In the genomic region with DNA sequence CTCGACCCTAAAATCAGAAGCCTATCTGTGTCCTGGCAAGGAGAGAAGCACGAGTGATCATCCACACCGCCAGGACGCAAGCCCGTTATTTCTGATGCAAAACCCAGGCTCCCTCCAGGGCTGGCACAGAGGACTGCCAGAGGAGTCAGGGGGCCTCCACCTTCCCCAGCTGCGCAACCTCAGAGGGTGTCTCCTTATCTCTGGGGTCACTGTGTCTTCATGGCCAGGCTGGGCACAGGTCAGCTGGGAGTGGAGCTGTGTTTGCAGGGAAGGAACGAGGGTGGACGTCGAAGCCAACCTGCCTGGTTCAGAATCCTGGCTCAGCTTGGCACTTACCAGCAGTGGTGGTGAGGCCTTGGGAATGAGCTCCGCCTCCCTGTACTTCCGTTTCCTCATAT, we compare ENCODE assay signal across 17 cellular contexts. TPM values are rescaled to one million over a fixed set of nuclear protein-coding genes. Genes with fewer than 3 reads are reported as not detected.
A peak's percentile ranks its signal among the peaks of the same experiment; 100 is the strongest.
DNase-seq lines count a peak whose midpoint lies in the region; ATAC-seq, FAIRE-seq and TF ChIP-seq lines count a peak whose summit lies in the region.
"Had no signal": no experiment of that assay in that cellular context is flagged by ENCODE, and none has a peak within 500 bp of the region (broad histone marks: within the 10 kb centered on the region; RNA-seq: fewer than 3 reads in every experiment).

No MANE protein-coding gene starts in this region.

- no peak for FAIRE-seq in small intestine (lab: Jason Lieb, UNC)
- FAIRE-seq: TTC549 had no signal

- H3K27me3 Mint-ChIP-seq in H9 (ENCODE audit: low read depth) = peaks cover 20% of the 10 kb centered on the region

- no peaks in the 10 kb centered on the region for H3K23me2 ChIP-seq in H9 (ENCODE audit: insufficient read length, low read depth, low read length, poor library complexity, severe bottlenecking)

- H2AK5ac ChIP-seq in H9 (ENCODE audit: insufficient read length, low read length) = no peak overlapping the region

- DNase-seq in body of pancreas (peak in 3 of 4 donors; percentile 49 to 64 (median 56)), EL (no peak), H9 (no peak), small intestine (no peak), foreskin fibroblast (no peak)
- DNase-seq: activated CD8-positive, alpha-beta T cell treated with anti-CD3 and anti-CD28 coated beads, Interleukin-2, amount 10 ng/mL, durations not matched to agents 7 days and 5 days; NCI-H1417; NCI-H2227 treated with DMSO at 0.1 percent for 48 hours had no signal

- H3K4me3 Mint-ChIP-seq in H9 = no peak overlapping the region
- H3K4me3 Mint-ChIP-seq: activated CD8-positive, alpha-beta T cell treated with anti-CD3 and anti-CD28 coated beads, Interleukin-2, amount 10 ng/mL, durations not matched to agents 7 days and 5 days; stimulated activated effector memory CD8-positive, alpha-beta T cell treated with anti-CD3 and anti-CD28 coated beads, Interleukin-12 subunit alpha, Interleukin-12 subunit beta, amount 100 ng/mL, for 72 hours had no signal

- no peaks in the 10 kb centered on the region for H3K9me3 Mint-ChIP-seq in H9
- H3K9me3 Mint-ChIP-seq: stimulated activated effector memory CD8-positive, alpha-beta T cell treated with anti-CD3 and anti-CD28 coated beads, Interleukin-12 subunit alpha, Interleukin-12 subunit beta, amount 100 ng/mL, for 72 hours had no signal

- peaks cover 20 to 24% of the 10 kb centered on the region in 2 experiments for H3K4me1 Mint-ChIP-seq in H9
- H3K4me1 Mint-ChIP-seq: stimulated activated effector memory CD8-positive, alpha-beta T cell treated with anti-CD3 and anti-CD28 coated beads, Interleukin-12 subunit alpha, Interleukin-12 subunit beta, amount 100 ng/mL, for 72 hours had no signal

- H3K27me3 ChIP-seq in body of pancreas (no peaks in the 10 kb centered on the region), liver (ENCODE audit: control insufficient read depth in 4 of 4, insufficient read depth in 4 of 4, low read length in 3 of 4) (no peaks in the 10 kb centered on the region), skeletal muscle tissue (ENCODE audit: control insufficient read depth in 3 of 3, insufficient read depth in 3 of 3, low read length in 3 of 3) (no peaks in the 10 kb centered on the region), H9 (ENCODE audit: insufficient read depth, low read length) (no peaks in the 10 kb centered on the region), small intestine (ENCODE audit: control insufficient read depth in 2 of 2, insufficient read depth in 2 of 2, low read length in 2 of 2) (no peaks in the 10 kb centered on the region)

- peaks cover 0 to 5% (median 0%) of the 10 kb centered on the region in 3 experiments; a peak in 3 of 7 replicates for H3K36me3 Mint-ChIP-seq in H9 (ENCODE audit: insufficient read depth in 1 of 3, low read depth in 3 of 3)
- H3K36me3 Mint-ChIP-seq: stimulated activated effector memory CD8-positive, alpha-beta T cell treated with anti-CD3 and anti-CD28 coated beads, Interleukin-12 subunit alpha, Interleukin-12 subunit beta, amount 100 ng/mL, for 72 hours had no signal

- no peaks in the 10 kb centered on the region for H4K20me1 ChIP-seq in H9 (ENCODE audit: control insufficient read depth, insufficient read depth, insufficient read length)

- no peak overlapping the region for H3K23ac ChIP-seq in H9 (ENCODE audit: insufficient read length, low read depth, low read length)

- H3K27ac ChIP-seq in C4-2B = peak overlapping the region; percentile 58
- H3K27ac ChIP-seq in body of pancreas = peak overlapping the region; percentile 94 to 99 (median 98)
- H3K27ac ChIP-seq in liver (ENCODE audit: low read depth in 1 of 2, low read length in 2 of 2) = peak overlapping the region; percentile 73 to 91
- peak overlapping the region; percentile 33 for H3K27ac ChIP-seq in skeletal muscle tissue (ENCODE audit: low read depth, low read length)
- H3K27ac ChIP-seq in H9 (ENCODE audit: insufficient read length, low read depth, low read length) = no peak overlapping the region
- peak overlapping the region in 1 of 2 donors; percentile 95 for H3K27ac ChIP-seq in small intestine (ENCODE audit: low read depth in 1 of 2, low read length in 1 of 2)
- H3K27ac ChIP-seq: KMS-11, SK-N-MC had no signal

- no peak overlapping the region for H3K4me3 ChIP-seq in body of pancreas
- peak overlapping the region; percentile 61 to 92 (median 82) for H3K4me3 ChIP-seq in liver (ENCODE audit: low read depth in 1 of 3, low read length in 3 of 3)
- no peak overlapping the region for H3K4me3 ChIP-seq in skeletal muscle tissue (ENCODE audit: low read length in 3 of 3)
- H3K4me3 ChIP-seq in small intestine (ENCODE audit: low read depth in 1 of 2, low read length in 2 of 2) = no peak overlapping the region
- H3K4me3 ChIP-seq in foreskin fibroblast (ENCODE audit: low read depth in 1 of 2, low read length in 2 of 2) = no peak overlapping the region
- H3K4me3 ChIP-seq: mucosa of descending colon, SK-N-MC had no signal

- peak in 1 of 2 donors; percentile 17 for TF ChIP-seq RAD21 in liver (IDR thresholded peaks at IDR 0.05)

- H2BK12ac ChIP-seq in H9 (ENCODE audit: insufficient read length, low read depth, low read length) = no peak overlapping the region

- H3K56ac ChIP-seq in H9 (ENCODE audit: insufficient read length, low read depth, low read length) = no peak overlapping the region

- 50 to 63% methylated on average over 9 to 11 of the region's 11 CpGs for WGBS in body of pancreas, 2 donors
- 39% methylated on average over 11 of the region's 11 CpGs for WGBS in liver
- no CpG with 5 or more reads among the region's 11 CpGs for WGBS in H9 (ENCODE audit: extremely low coverage, insufficient read length, low lambda C conversion rate)
- WGBS in small intestine, 3 donors = 62 to 75% (median 63%) methylated on average over 11 of the region's 11 CpGs

- H3K36me3 ChIP-seq in body of pancreas (replicated peaks in 1 of 2; ENCODE audit: insufficient read depth in 1 of 2, low read depth in 2 of 2) (no peaks in the 10 kb centered on the region), liver (ENCODE audit: control insufficient read depth in 4 of 4, insufficient read depth in 3 of 4, low read depth in 1 of 4, low read length in 3 of 4) (no peaks in the 10 kb centered on the region), skeletal muscle tissue (ENCODE audit: control insufficient read depth in 3 of 3, insufficient read depth in 3 of 3, low read length in 3 of 3) (no peaks in the 10 kb centered on the region), small intestine (ENCODE audit: control insufficient read depth in 2 of 2, insufficient read depth in 2 of 2, low read length in 2 of 2) (no peaks in the 10 kb centered on the region)

- H3K14ac ChIP-seq in H9 (ENCODE audit: insufficient read depth, low read length) = no peak overlapping the region

- no peak overlapping the region for H2BK120ac ChIP-seq in H9 (ENCODE audit: low read depth, low read length, poor library complexity, severe bottlenecking)

- no peak overlapping the region for H3K4me2 ChIP-seq in H9 (ENCODE audit: insufficient read depth, insufficient read length, low read length)
- H3K4me2 ChIP-seq: KMS-11 had no signal

- no peak overlapping the region for H2BK15ac ChIP-seq in H9 (ENCODE audit: low read depth, low read length)

- H2BK20ac ChIP-seq in H9 (ENCODE audit: low read depth, low read length, poor library complexity, severe bottlenecking) = no peak overlapping the region

- no peaks in the 10 kb centered on the region for H3K79me2 ChIP-seq in H9 (ENCODE audit: insufficient read depth, low read length)

- H3K4me1 ChIP-seq in body of pancreas = peaks cover 72% of the 10 kb centered on the region
- H3K4me1 ChIP-seq in liver (ENCODE audit: control insufficient read depth in 4 of 4, insufficient read depth in 4 of 4, low read length in 3 of 4) = peaks cover 7 to 53% (median 34%) of the 10 kb centered on the region in 4 donors
- peaks cover 31 to 33% (median 32%) of the 10 kb centered on the region in 3 donors for H3K4me1 ChIP-seq in skeletal muscle tissue (ENCODE audit: control insufficient read depth in 3 of 3, insufficient read depth in 3 of 3, low read length in 3 of 3)
- 0 out of 2 replicates have a peak, but pooled peaks cover 2% of the 10 kb centered on the region for H3K4me1 ChIP-seq in H9 (ENCODE audit: insufficient read depth, low read length)
- H3K4me1 ChIP-seq in small intestine (ENCODE audit: control insufficient read depth in 2 of 2, insufficient read depth in 1 of 2, low read depth in 1 of 2, low read length in 1 of 2) = peaks cover 4 to 8% of the 10 kb centered on the region in 2 donors

- no peak overlapping the region for H3T11ph ChIP-seq in H9 (ENCODE audit: low read length)

- H3K4ac ChIP-seq in H9 (ENCODE audit: low read depth, low read length) = no peak overlapping the region

- H3K79me1 ChIP-seq in H9 (ENCODE audit: insufficient read depth, low read depth, low read length, poor library complexity, severe bottlenecking) = no peaks in the 10 kb centered on the region

- no peak overlapping the region for H2BK5ac ChIP-seq in H9 (ENCODE audit: insufficient read length, low read length)

- no peak overlapping the region for H4K91ac ChIP-seq in H9 (ENCODE audit: insufficient read length, low read depth, low read length)

- TF ChIP-seq POLR2A in body of pancreas (IDR thresholded peaks at IDR 0.05) = no peak

- no peak overlapping the region; a peak in 1 of 7 replicates for H3K27ac Mint-ChIP-seq in H9
- H3K27ac Mint-ChIP-seq: activated CD8-positive, alpha-beta T cell treated with anti-CD3 and anti-CD28 coated beads, Interleukin-2, amount 10 ng/mL, durations not matched to agents 7 days and 5 days; stimulated activated effector memory CD8-positive, alpha-beta T cell treated with anti-CD3 and anti-CD28 coated beads, Interleukin-12 subunit alpha, Interleukin-12 subunit beta, amount 100 ng/mL, for 72 hours had no signal

- H4K8ac ChIP-seq in H9 (replicated peaks; ENCODE audit: insufficient read length, low read depth, low read length) = no peak overlapping the region

- no peak overlapping the region for H3K18ac ChIP-seq in H9 (ENCODE audit: insufficient read length, low read depth, low read length)

- H3K9me3 ChIP-seq in body of pancreas = no peaks in the 10 kb centered on the region
- H3K9me3 ChIP-seq in liver (ENCODE audit: control insufficient read depth in 4 of 4, low read length in 3 of 4) = no peaks in the 10 kb centered on the region
- no peaks in the 10 kb centered on the region for H3K9me3 ChIP-seq in skeletal muscle tissue (ENCODE audit: control insufficient read depth in 3 of 3, low read length in 3 of 3)
- H3K9me3 ChIP-seq in H9 (ENCODE audit: control insufficient read depth, low read depth, low read length) = no peaks in the 10 kb centered on the region
- H3K9me3 ChIP-seq in small intestine (ENCODE audit: control insufficient read depth, low read depth) = no peaks in the 10 kb centered on the region
- H3K9me3 ChIP-seq: mucosa of descending colon had no signal

- H4K5ac ChIP-seq in H9 (ENCODE audit: insufficient read length, low read depth, low read length) = no peak overlapping the region

- TF ChIP-seq CTCF in C4-2B (conservative IDR thresholded peaks at IDR 0.05) (no peak), body of pancreas (IDR thresholded peaks at IDR 0.05) (no peak), liver (IDR thresholded peaks at IDR 0.05; ENCODE audit: low read depth, low read length, missing input control) (no peak), H9 (conservative IDR thresholded peaks at IDR 0.05) (no peak), foreskin fibroblast (IDR thresholded peaks at IDR 0.05; ENCODE audit: low read depth, low read length) (no peak)

- H3K9ac ChIP-seq in liver (ENCODE audit: low read depth in 1 of 2, low read length in 2 of 2) (peak overlapping the region in 1 of 2 donors; percentile 16), skeletal muscle tissue (ENCODE audit: low read depth in 1 of 3, low read length in 3 of 3) (no peak overlapping the region), H9 (ENCODE audit: extremely low read depth, insufficient read length, low read length) (no peak overlapping the region)
- H3K9ac ChIP-seq: KMS-11 had no signal

- intact Hi-C loops in body of pancreas (cut with DNase I) = no loop called here

- H2AFZ ChIP-seq in H9 (ENCODE audit: low read length) = no peak overlapping the region

- ATAC-seq in body of pancreas = no peak
- ATAC-seq: activated CD8-positive, alpha-beta T cell treated with anti-CD3 and anti-CD28 coated beads, Interleukin-2, amount 10 ng/mL, durations not matched to agents 7 days and 5 days; stimulated activated effector memory CD8-positive, alpha-beta T cell treated with anti-CD3 and anti-CD28 coated beads, Interleukin-12 subunit alpha, Interleukin-12 subunit beta, amount 100 ng/mL, for 72 hours had no signal

RNA-seq across cellular contexts. Expression of a gene that starts 12.0 kb away (rescaled TPM):
- total RNA-seq in body of pancreas (1,000 to 10,000 TPM in 1 of 2 donors, 100 to 1,000 TPM in 1; 396 to 1,783 TPM), liver (over 10,000 TPM in 1 of 2 donors, 1,000 to 10,000 TPM in 1; 2,087 to 17,984 TPM), skeletal muscle tissue (not detected), H9 (2021) (not detected in 2 replicates)
- polyA plus RNA-seq in liver (over 10,000 TPM; 11,518 to 14,500 TPM), small intestine (100 to 1,000 TPM in 1 of 3 donors, 1 to 10 TPM in 2; 3.4 to 178 (median 6.8) TPM)
- total RNA-seq: activated CD8-positive, alpha-beta T cell treated with anti-CD3 and anti-CD28 coated beads, Interleukin-2, amount 10 ng/mL, durations not matched to agents 7 days and 5 days had no signal

RNA-seq across cellular contexts. Expression of a gene that starts 18.9 kb away (rescaled TPM):
- total RNA-seq in body of pancreas (100 to 1,000 TPM in 1 of 2 donors, 10 to 100 TPM in 1; 76.0 to 101 TPM), liver (100 to 1,000 TPM in 1 of 2 donors, 10 to 100 TPM in 1; 45.7 to 250 TPM), skeletal muscle tissue (0.52 TPM), H9 (2021) (1.1 and 1.2 TPM in 2 replicates)
- polyA plus RNA-seq in liver (100 to 1,000 TPM in 1 of 2 donors, 10 to 100 TPM in 1; 37.0 to 122 TPM), small intestine (1 to 10 TPM in 1 of 3 donors, under 1 TPM in 1, not detected in 1; 0.54 to 1.7 TPM)
- total RNA-seq: activated CD8-positive, alpha-beta T cell treated with anti-CD3 and anti-CD28 coated beads, Interleukin-2, amount 10 ng/mL, durations not matched to agents 7 days and 5 days had no signal

RNA-seq across cellular contexts. Expression of a gene that starts 38.9 kb away (rescaled TPM):
- 10 to 100 TPM; 42.8 to 57.6 TPM for total RNA-seq in body of pancreas
- 100 to 1,000 TPM in 1 of 2 donors, 10 to 100 TPM in 1; 50.5 to 150 TPM for total RNA-seq in liver
- 10 to 100 TPM; 67.6 to 80.3 TPM for polyA plus RNA-seq in liver
- not detected for total RNA-seq in skeletal muscle tissue
- not detected in 2 replicates for total RNA-seq in H9 (2021)
- 1 to 10 TPM in 1 of 3 donors, not detected in 2; 1.2 TPM for polyA plus RNA-seq in small intestine
- total RNA-seq: activated CD8-positive, alpha-beta T cell treated with anti-CD3 and anti-CD28 coated beads, Interleukin-2, amount 10 ng/mL, durations not matched to agents 7 days and 5 days; dermis blood vessel endothelial cell; mucosa of descending colon had no signal

Comparison
In these comparisons a context has a peak if more than half of its experiments do, and no peak if none do; other contexts are left out.
1. DNase-seq: peak in body of pancreas (3 of 4); none in EL (single experiment), H9 (single experiment), small intestine (single experiment) and foreskin fibroblast (0 of 2).
2. H3K4me3 ChIP-seq: peak in liver (3 of 3); none in body of pancreas (0 of 2), skeletal muscle tissue (0 of 3), small intestine (0 of 2) and foreskin fibroblast (0 of 2).
3. RNA of a gene that starts 12.0 kb away (total RNA-seq): 2,087 to 17,984 TPM in liver and 396 to 1,783 TPM in body of pancreas; not detected in skeletal muscle tissue (single experiment) and not detected in H9; every median in the first group is over 100 times any median in the second.
4. RNA of a gene that starts 18.9 kb away (total RNA-seq): 45.7 to 250 TPM in liver and 76.0 to 101 TPM in body of pancreas; 1.1 to 1.2 TPM in H9 and 0.52 TPM in skeletal muscle tissue (single experiment); every median in the first group is over 10 times any median in the second.
5. RNA of a gene that starts 38.9 kb away (total RNA-seq): 50.5 to 150 TPM in liver and 42.8 to 57.6 TPM in body of pancreas; not detected in skeletal muscle tissue (single experiment) and not detected in H9; every median in the first group is over 10 times any median in the second.